8 cellular contexts compared by ENCODE assay signal in genomic region chrX:15493118-15494082, GRCh38. TPM values are rescaled to one million over a fixed set of nuclear protein-coding genes. Genes with fewer than 3 reads are reported as not detected.
A peak's percentile ranks its signal among the peaks of the same experiment; 100 is the strongest.
DNase-seq lines count a peak whose midpoint lies in the region; ATAC-seq and TF ChIP-seq lines count a peak whose summit lies in the region.

Gene PIR, minus strand, starts transcription at chrX:15493333. Its CDS starts 2,076 bp downstream, at chrX:15491257.

- TF ChIP-seq CTCF in GM13977 (IDR thresholded peaks at IDR 0.05; ENCODE audit: extremely low read depth, insufficient read depth, missing control alignments) = peak; percentile 55

- H3K9me3 ChIP-seq in T-helper 17 cell (ENCODE audit: control insufficient read depth, low read length, poor library complexity, severe bottlenecking) = no peaks in the 10 kb centered on the region

- H3K27ac Mint-ChIP-seq in T-helper 17 cell = peak within 1 kb of the TSS; percentile 27

- in situ Hi-C loops in GM13977 (cut with MboI; ENCODE audit: low pct_unique_long_range_greater_than_20kb, low sequenced_read_pairs, unreplicated experiment) = loop anchor here (25.0 kb wide), 1 partner anchor 169 kb away; the partner anchor contains the start of gene CLTRN

- ATAC-seq in HG02840 (IDR thresholded peaks at IDR 0.05; ENCODE audit: low FRiP score, unreplicated experiment) (peak; percentile 96), T-helper 17 cell (peak; percentile 78)

- DNase-seq in GM13977 (ENCODE audit: low spot score) (peak; percentile 70), NCI-H1436 treated with DMSO at 0.1 percent for 48 hours (lab: John Stamatoyannopoulos, UW) (peak; percentile 51), T-helper 17 cell (peak; percentile 4 to 12 (median 7)), astrocyte of the hippocampus (ENCODE audit: low read depth, low spot score) (peak; percentile 90), hypothalamus (lab: John Stamatoyannopoulos, UW) (peak; percentile 17 to 89 (median 68)), retina (peak; percentile 87)
- no peak for DNase-seq in effector CD8-positive, alpha-beta T cell (lab: John Stamatoyannopoulos, UW)

- peak within 1 kb of the TSS; percentile 85 for H3K4me3 Mint-ChIP-seq in T-helper 17 cell

- peaks cover 6% of the 10 kb centered on the region for H3K27me3 Mint-ChIP-seq in T-helper 17 cell

- H3K4me1 Mint-ChIP-seq in T-helper 17 cell = peaks cover 13% of the 10 kb centered on the region

- no peaks in the 10 kb centered on the region for H3K36me3 Mint-ChIP-seq in T-helper 17 cell (ENCODE audit: low read depth)

RNA-seq across cellular contexts. Expression of gene PIR, which starts in this region (rescaled TPM):
- total RNA-seq in T-helper 17 cell = not detected

Comparison
In these comparisons a context has a peak if more than half of its experiments do, and no peak if none do; other contexts are left out.
1. Peak in DNase-seq and ATAC-seq in T-helper 17 cell; RNA of the gene not detected or under 1 TPM.